1 cellular context compared by ENCODE assay signal in the genomic region with DNA sequence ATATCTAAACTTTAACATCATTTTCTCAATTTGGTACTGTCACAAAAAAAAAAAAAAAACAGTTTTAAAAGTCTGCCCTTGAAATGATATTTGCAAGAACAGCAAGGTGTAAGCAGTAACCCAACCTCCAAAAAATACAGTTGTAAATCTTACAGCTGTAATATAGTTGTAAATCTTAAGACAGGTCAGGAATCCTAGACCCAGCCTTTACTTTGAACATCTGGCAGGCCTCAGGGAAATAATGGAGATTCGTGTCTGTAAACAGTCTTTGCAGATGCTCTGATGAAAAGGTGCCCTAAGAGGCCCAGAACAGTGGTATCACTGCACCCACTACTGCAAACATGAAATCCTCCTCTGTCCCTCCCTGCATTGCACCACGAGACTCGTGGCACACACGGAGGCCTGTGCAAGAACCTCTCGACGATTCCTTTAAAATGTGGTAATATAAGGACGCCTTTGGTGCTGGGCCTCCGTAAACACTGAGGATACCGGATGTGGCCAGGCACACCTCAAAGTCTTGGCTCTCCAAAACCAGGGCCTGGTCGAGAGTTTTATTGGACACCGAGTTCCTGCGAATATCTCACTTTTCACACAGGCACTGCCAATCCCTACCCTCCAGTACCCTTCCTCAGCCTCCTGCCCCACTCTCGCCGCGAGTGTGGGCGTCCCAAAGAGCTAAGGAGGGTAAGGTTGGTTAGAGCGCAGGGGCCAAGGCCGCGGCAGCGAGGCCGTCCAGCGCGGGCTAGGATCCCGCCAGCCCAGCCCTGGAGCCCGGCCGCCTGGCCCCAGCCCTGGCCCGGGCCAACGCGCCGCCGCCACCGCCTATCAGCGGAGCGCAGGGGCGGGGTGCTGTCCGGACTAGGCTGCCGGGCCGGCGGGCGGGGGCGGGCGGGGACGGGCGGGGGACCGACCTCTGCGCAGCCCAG.
TF ChIP-seq lines count a peak whose summit lies in the region.

No MANE protein-coding gene starts in this region.

TF ChIP-seq in HEK293, 187 proteins besides CTCF, POLR2A, EP300 and RAD21 (continued from another document):
- TF ChIP-seq ZNF398 (tag by site-specific recombination; IDR thresholded peaks at IDR 0.05) (no peak), ZNF624 (tag by site-specific recombination; IDR thresholded peaks at IDR 0.05) (no peak), ZNF202 (tag by site-specific recombination; IDR thresholded peaks at IDR 0.05; ENCODE audit: borderline replicate concordance) (0 out of 2 replicates have a peak, but pooled peaks have one; percentile 26), ZSCAN5A (tag by site-specific recombination; IDR thresholded peaks at IDR 0.05) (peak; percentile 99), ZNF76 (tag by site-specific recombination; IDR thresholded peaks at IDR 0.05; ENCODE audit: borderline replicate concordance, low read depth) (peak; percentile 57; the same call in 1 of the 2 replicates), ZNF324 (tag by site-specific recombination; IDR thresholded peaks at IDR 0.05) (peak; percentile 89; the same call in 1 of the 2 replicates), PRDM1 (tag by site-specific recombination; IDR thresholded peaks at IDR 0.05) (no peak), EGR2 (tag by site-specific recombination; IDR thresholded peaks at IDR 0.05; ENCODE audit: low read depth) (no peak), YY2 (tag by site-specific recombination; IDR thresholded peaks at IDR 0.05) (no peak), ZNF610 (tag by site-specific recombination; IDR thresholded peaks at IDR 0.05; ENCODE audit: borderline replicate concordance) (0 out of 2 replicates have a peak, but pooled peaks have one; percentile 51), TSHZ1 (tag by site-specific recombination; IDR thresholded peaks at IDR 0.05; ENCODE audit: borderline replicate concordance) (0 out of 2 replicates have a peak, but pooled peaks have one; percentile 34), ZSCAN23 (tag by site-specific recombination; IDR thresholded peaks at IDR 0.05) (peak; percentile 67; the same call in 1 of the 2 replicates), SP7 (tag by site-specific recombination; IDR thresholded peaks at IDR 0.05) (peak; percentile 41), ZNF114 (tag by site-specific recombination; IDR thresholded peaks at IDR 0.05) (no peak), ZBTB7A (tag by site-specific recombination; IDR thresholded peaks at IDR 0.05; ENCODE audit: low read depth) (no peak), ZFP41 (tag by site-specific recombination; IDR thresholded peaks at IDR 0.05; ENCODE audit: borderline replicate concordance) (no peak), ZNF600 (tag by site-specific recombination; IDR thresholded peaks at IDR 0.05) (peak; percentile 83), ZNF561 (tag by site-specific recombination; IDR thresholded peaks at IDR 0.05; ENCODE audit: borderline replicate concordance) (peak; percentile 57; the same call in 1 of the 2 replicates), ZNF629 (tag by site-specific recombination; IDR thresholded peaks at IDR 0.05) (peak; percentile 68; the same call in 1 of the 2 replicates), ZNF791 (tag by site-specific recombination; IDR thresholded peaks at IDR 0.05) (no peak), ZNF169 (tag by site-specific recombination; IDR thresholded peaks at IDR 0.05) (no peak)
- TF ChIP-seq, protein P1, sequence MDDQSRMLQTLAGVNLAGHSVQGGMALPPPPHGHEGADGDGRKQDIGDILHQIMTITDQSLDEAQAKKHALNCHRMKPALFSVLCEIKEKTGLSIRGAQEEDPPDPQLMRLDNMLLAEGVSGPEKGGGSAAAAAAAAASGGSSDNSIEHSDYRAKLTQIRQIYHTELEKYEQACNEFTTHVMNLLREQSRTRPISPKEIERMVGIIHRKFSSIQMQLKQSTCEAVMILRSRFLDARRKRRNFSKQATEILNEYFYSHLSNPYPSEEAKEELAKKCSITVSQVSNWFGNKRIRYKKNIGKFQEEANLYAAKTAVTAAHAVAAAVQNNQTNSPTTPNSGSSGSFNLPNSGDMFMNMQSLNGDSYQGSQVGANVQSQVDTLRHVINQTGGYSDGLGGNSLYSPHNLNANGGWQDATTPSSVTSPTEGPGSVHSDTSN (CRISPR knock-in tag; IDR thresholded peaks at IDR 0.05): peak; percentile 49
- TF ChIP-seq, protein P2, sequence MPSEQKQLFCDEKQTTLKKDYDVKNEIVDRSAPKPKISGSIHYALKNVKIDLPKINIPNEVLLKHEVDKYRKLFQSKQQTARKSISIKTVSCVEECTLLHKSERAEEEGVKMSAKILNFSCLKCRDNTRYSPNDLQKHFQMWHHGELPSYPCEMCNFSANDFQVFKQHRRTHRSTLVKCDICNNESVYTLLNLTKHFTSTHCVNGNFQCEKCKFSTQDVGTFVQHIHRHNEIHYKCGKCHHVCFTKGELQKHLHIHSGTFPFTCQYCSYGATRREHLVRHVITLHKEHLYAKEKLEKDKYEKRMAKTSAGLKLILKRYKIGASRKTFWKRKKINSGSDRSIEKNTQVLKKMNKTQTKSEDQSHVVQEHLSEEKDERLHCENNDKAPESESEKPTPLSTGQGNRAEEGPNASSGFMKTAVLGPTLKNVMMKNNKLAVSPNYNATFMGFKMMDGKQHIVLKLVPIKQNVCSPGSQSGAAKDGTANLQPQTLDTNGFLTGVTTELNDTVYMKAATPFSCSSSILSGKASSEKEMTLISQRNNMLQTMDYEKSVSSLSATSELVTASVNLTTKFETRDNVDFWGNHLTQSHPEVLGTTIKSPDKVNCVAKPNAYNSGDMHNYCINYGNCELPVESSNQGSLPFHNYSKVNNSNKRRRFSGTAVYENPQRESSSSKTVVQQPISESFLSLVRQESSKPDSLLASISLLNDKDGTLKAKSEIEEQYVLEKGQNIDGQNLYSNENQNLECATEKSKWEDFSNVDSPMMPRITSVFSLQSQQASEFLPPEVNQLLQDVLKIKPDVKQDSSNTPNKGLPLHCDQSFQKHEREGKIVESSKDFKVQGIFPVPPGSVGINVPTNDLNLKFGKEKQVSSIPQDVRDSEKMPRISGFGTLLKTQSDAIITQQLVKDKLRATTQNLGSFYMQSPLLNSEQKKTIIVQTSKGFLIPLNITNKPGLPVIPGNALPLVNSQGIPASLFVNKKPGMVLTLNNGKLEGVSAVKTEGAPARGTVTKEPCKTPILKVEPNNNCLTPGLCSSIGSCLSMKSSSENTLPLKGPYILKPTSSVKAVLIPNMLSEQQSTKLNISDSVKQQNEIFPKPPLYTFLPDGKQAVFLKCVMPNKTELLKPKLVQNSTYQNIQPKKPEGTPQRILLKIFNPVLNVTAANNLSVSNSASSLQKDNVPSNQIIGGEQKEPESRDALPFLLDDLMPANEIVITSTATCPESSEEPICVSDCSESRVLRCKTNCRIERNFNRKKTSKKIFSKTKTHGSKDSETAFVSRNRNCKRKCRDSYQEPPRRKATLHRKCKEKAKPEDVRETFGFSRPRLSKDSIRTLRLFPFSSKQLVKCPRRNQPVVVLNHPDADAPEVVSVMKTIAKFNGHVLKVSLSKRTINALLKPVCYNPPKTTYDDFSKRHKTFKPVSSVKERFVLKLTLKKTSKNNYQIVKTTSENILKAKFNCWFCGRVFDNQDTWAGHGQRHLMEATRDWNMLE (tag by site-specific recombination; conservative IDR thresholded peaks at IDR 0.05; ENCODE audit: low read depth): peak; percentile 68
- TF ChIP-seq, protein P3, sequence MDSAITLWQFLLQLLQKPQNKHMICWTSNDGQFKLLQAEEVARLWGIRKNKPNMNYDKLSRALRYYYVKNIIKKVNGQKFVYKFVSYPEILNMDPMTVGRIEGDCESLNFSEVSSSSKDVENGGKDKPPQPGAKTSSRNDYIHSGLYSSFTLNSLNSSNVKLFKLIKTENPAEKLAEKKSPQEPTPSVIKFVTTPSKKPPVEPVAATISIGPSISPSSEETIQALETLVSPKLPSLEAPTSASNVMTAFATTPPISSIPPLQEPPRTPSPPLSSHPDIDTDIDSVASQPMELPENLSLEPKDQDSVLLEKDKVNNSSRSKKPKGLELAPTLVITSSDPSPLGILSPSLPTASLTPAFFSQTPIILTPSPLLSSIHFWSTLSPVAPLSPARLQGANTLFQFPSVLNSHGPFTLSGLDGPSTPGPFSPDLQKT (IDR thresholded peaks at IDR 0.05; ENCODE audit: borderline replicate concordance, low read depth, low read length): no peak
